In genomic region chr5:14385022-14385421, GRCh38 we compare ENCODE assay signal across 12 cellular contexts.
"Had no signal": no experiment of that assay in that cellular context is flagged by ENCODE, and none has a peak within 500 bp of the region (broad histone marks: within the 10 kb centered on the region; RNA-seq: fewer than 3 reads in every experiment).

No MANE protein-coding gene starts in this region.

- H3K27me3 ChIP-seq: body of pancreas, gastroesophageal sphincter, neural progenitor cell, pancreas had no signal

- H3K27me3 Mint-ChIP-seq: dendritic cell treated with granulocyte-macrophage colony-stimulating factor and Interleukin-4, amounts not matched to agents 40 ng/mL and 50 ng/mL, for 4 days had no signal

- H3K27ac ChIP-seq: body of pancreas, gastroesophageal sphincter, neural progenitor cell, pancreas, thoracic aorta had no signal

- H3K4me3 Mint-ChIP-seq: activated naive CD4-positive, alpha-beta T cell treated with anti-CD3 and anti-CD28 coated beads, Interleukin-2, amount 10 ng/mL, durations not matched to agents 7 days and 5 days; dendritic cell treated with granulocyte-macrophage colony-stimulating factor and Interleukin-4, amounts not matched to agents 40 ng/mL and 50 ng/mL, for 4 days; neural progenitor cell had no signal

- H3K27ac Mint-ChIP-seq: activated naive CD4-positive, alpha-beta T cell treated with anti-CD3 and anti-CD28 coated beads, Interleukin-2, amount 10 ng/mL, durations not matched to agents 7 days and 5 days; dendritic cell treated with granulocyte-macrophage colony-stimulating factor and Interleukin-4, amounts not matched to agents 40 ng/mL and 50 ng/mL, for 4 days; neural progenitor cell had no signal

- H3K36me3 Mint-ChIP-seq: activated naive CD4-positive, alpha-beta T cell treated with anti-CD3 and anti-CD28 coated beads, Interleukin-2, amount 10 ng/mL, durations not matched to agents 7 days and 5 days had no signal

- H3K4me1 ChIP-seq: body of pancreas had no signal

- H3K4me3 ChIP-seq: body of pancreas, gastroesophageal sphincter, neural progenitor cell, pancreas, thoracic aorta had no signal

- H3K9me3 ChIP-seq: body of pancreas, gastroesophageal sphincter, pancreas, thoracic aorta had no signal

- H3K36me3 ChIP-seq: neural progenitor cell had no signal

- DNase-seq: activated CD4-positive, alpha-beta T cell treated with anti-CD3 and anti-CD28 coated beads, Interleukin-2, amount 50 U/mL, for 48 hours; activated CD4-positive, CD25-positive, alpha-beta regulatory T cell treated with anti-CD3 and anti-CD28 coated beads, Interleukin-2, amount 50 U/mL, for 72 hours; activated naive CD4-positive, alpha-beta T cell treated with anti-CD3 and anti-CD28 coated beads, Interleukin-2, amount 10 ng/mL, durations not matched to agents 7 days and 5 days; amniotic stem cell; body of pancreas; left colon; midbrain; pancreas had no signal

- H3K9me3 Mint-ChIP-seq: activated naive CD4-positive, alpha-beta T cell treated with anti-CD3 and anti-CD28 coated beads, Interleukin-2, amount 10 ng/mL, durations not matched to agents 7 days and 5 days; neural progenitor cell had no signal
